In the genomic region with DNA sequence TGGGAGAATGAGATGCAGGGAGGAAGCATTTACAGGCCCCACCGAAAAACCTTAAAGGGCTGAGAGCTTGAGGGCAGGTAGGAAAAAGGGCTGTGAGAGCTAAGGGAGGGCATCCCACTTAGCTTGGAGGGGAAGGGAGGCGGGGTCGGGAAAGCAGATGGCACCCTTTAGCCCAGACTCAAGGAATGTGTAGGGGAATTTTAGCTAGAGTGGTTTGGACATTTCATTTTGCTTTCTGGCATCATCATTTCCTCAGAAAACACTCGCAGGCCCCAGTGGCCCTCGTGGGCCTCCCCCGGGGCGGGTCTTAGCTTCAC, we compare ENCODE assay signal across 8 cellular contexts. TPM values are rescaled to one million over a fixed set of nuclear protein-coding genes. Genes with fewer than 3 reads are reported as not detected.
DNase-seq lines count a peak whose midpoint lies in the region; ATAC-seq and TF ChIP-seq lines count a peak whose summit lies in the region.

No MANE protein-coding gene starts in this region.

- H3K9me2 ChIP-seq in SK-N-SH: no peaks in the 10 kb centered on the region

- peak overlapping the region; percentile 99 for H3K27ac Mint-ChIP-seq in activated CD4-positive, alpha-beta memory T cell treated with anti-CD3 and anti-CD28 coated beads for 36 hours
- peak overlapping the region; percentile 97 to 100 (median 99) for H3K27ac Mint-ChIP-seq in immature natural killer cell

- no peaks in the 10 kb centered on the region; the same call in 1 of the 2 replicates for H4K20me1 ChIP-seq in SK-N-SH (ENCODE audit: insufficient read depth)

- POLR2A ChIA-PET in SK-N-SH (lab: Yijun Ruan, JAX): interaction anchor here (0.8 to 2.7 kb wide), 5 partner anchors 13 to 219 kb away, joined by 3 to 12 read pairs (median 7); partner anchors contain the start of genes PGAP2 and RHOG
- POLR2A ChIA-PET in activated CD4-positive, alpha-beta memory T cell treated with anti-CD3 and anti-CD28 coated beads for 36 hours (lab: Charles Lee): interaction anchor here (0.5 to 4.2 kb wide), 28 partner anchors 8 to 241 kb away, joined by 3 to 124 read pairs (median 5); partner anchors contain the start of genes NUP98 and RHOG

- H3K4me1 ChIP-seq in SK-N-SH (ENCODE audit: control insufficient read depth in 1 of 2, insufficient read depth in 2 of 2, low read depth in 1 of 2, low read length in 1 of 2) (peaks cover 23 to 27% of the 10 kb centered on the region in 2 experiments; a peak in 3 of 4 replicates), subcutaneous abdominal adipose tissue (ENCODE audit: control insufficient read depth in 5 of 5, insufficient read depth in 5 of 5, low read length in 5 of 5) (peaks cover 22 to 51% (median 48%) of the 10 kb centered on the region in 5 donors)

- H3K36me3 ChIP-seq in SK-N-SH (replicated peaks in 1 of 2; ENCODE audit: control insufficient read depth in 1 of 2, insufficient read depth in 2 of 2, low read length in 1 of 2) (no peaks in the 10 kb centered on the region), subcutaneous abdominal adipose tissue (ENCODE audit: control insufficient read depth in 5 of 5, insufficient read depth in 5 of 5, low read length in 5 of 5) (no peaks in the 10 kb centered on the region)

- CTCF ChIA-PET in SK-N-SH (lab: Yijun Ruan, JAX): interaction anchor here (0.6 to 18.6 kb wide), 55 partner anchors 11 to 333 kb away, joined by 3 to 636 read pairs (median 7); partner anchors contain the start of genes PGAP2 and RHOG
- CTCF ChIA-PET in activated CD4-positive, alpha-beta memory T cell treated with anti-CD3 and anti-CD28 coated beads for 36 hours (lab: Charles Lee): interaction anchor here (0.6 to 23.7 kb wide), 67 partner anchors 9 to 262 kb away, joined by 3 to 756 read pairs (median 7); partner anchors contain the start of genes NUP98, RHOG and RRM1

- intact Hi-C loops in activated CD4-positive, alpha-beta memory T cell treated with anti-CD3 and anti-CD28 coated beads for 36 hours (cut with micrococcal nuclease): loop anchor here (1.0 to 2.0 kb wide), 10 partner anchors 13 to 240 kb away; partner anchors contain the start of gene RRM1

- H3F3A ChIP-seq in SK-N-SH (replicated peaks; ENCODE audit: insufficient read depth): no peaks in the 10 kb centered on the region

- WGBS in SK-N-SH (ENCODE audit: low lambda C conversion rate): 21% methylated on average over 7 of the region's 7 CpGs

- H3K27me3 Mint-ChIP-seq in activated CD4-positive, alpha-beta memory T cell treated with anti-CD3 and anti-CD28 coated beads for 36 hours: no peaks in the 10 kb centered on the region
- peaks cover 7 to 20% (median 13%) of the 10 kb centered on the region in 3 donors for H3K27me3 Mint-ChIP-seq in immature natural killer cell (ENCODE audit: low read depth in 3 of 3)

- peaks cover 38% of the 10 kb centered on the region for H3K79me2 ChIP-seq in SK-N-SH (ENCODE audit: insufficient read depth)

- no peak for DNase-seq in SK-N-SH
- DNase-seq in activated CD4-positive, alpha-beta memory T cell treated with anti-CD3 and anti-CD28 coated beads for 36 hours: no peak
- DNase-seq in immature natural killer cell: no peak
- DNase-seq in ACHN: no peak
- no peak for DNase-seq in effector CD4-positive, alpha-beta T cell

- H3K4me1 Mint-ChIP-seq in activated CD4-positive, alpha-beta memory T cell treated with anti-CD3 and anti-CD28 coated beads for 36 hours (ENCODE audit: low read depth): peaks cover 48% of the 10 kb centered on the region
- peaks cover 61 to 62% of the 10 kb centered on the region in 2 donors for H3K4me1 Mint-ChIP-seq in immature natural killer cell

- peak overlapping the region; percentile 88 for H3K4me2 ChIP-seq in SK-N-SH

- peak overlapping the region; percentile 85 for H3K4me3 Mint-ChIP-seq in activated CD4-positive, alpha-beta memory T cell treated with anti-CD3 and anti-CD28 coated beads for 36 hours
- peak overlapping the region; percentile 88 to 96 (median 91) for H3K4me3 Mint-ChIP-seq in immature natural killer cell

- in situ Hi-C loops in ACHN (cut with HindIII; ENCODE audit: low pct_ligation_motif_present, low pct_unique_long_range_greater_than_20kb, low sequenced_read_pairs): loop anchor here (10.0 to 25.0 kb wide), 2 partner anchors 108 to 200 kb away; no protein-coding TSS in a partner anchor

- peak overlapping the region in 1 of 2 experiments; percentile 40; a peak in 1 of 4 replicates for H3K27ac ChIP-seq in SK-N-SH (ENCODE audit: low read depth in 2 of 2, low read length in 1 of 2)
- peak overlapping the region; percentile 99 for H3K27ac ChIP-seq in subcutaneous abdominal adipose tissue (ENCODE audit: low read depth, low read length)

- H3K9me3 Mint-ChIP-seq in activated CD4-positive, alpha-beta memory T cell treated with anti-CD3 and anti-CD28 coated beads for 36 hours: no peaks in the 10 kb centered on the region
- H3K9me3 Mint-ChIP-seq in immature natural killer cell: no peaks in the 10 kb centered on the region

- peak overlapping the region; percentile 61; the same call in 1 of the 2 replicates for H2AFZ ChIP-seq in SK-N-SH (ENCODE audit: low read depth)

- no peak for TF ChIP-seq CTCF in SK-N-SH (IDR thresholded peaks at IDR 0.05)

- TF ChIP-seq RAD21 in SK-N-SH (IDR thresholded peaks at IDR 0.05; ENCODE audit: low read length): no peak

- TF ChIP-seq EP300 in SK-N-SH (IDR thresholded peaks at IDR 0.05; ENCODE audit: borderline replicate concordance in 1 of 2, low read depth in 1 of 2, low read length in 1 of 2): no peak

- ATAC-seq in SK-N-SH treated with all-trans-retinoic acid at 6 μM for 48 hours (no peak), HG02885 (IDR thresholded peaks at IDR 0.05; ENCODE audit: poor library complexity, unreplicated experiment) (no peak)

- H3K36me3 Mint-ChIP-seq in activated CD4-positive, alpha-beta memory T cell treated with anti-CD3 and anti-CD28 coated beads for 36 hours: peaks cover 4% of the 10 kb centered on the region
- no peaks in the 10 kb centered on the region for H3K36me3 Mint-ChIP-seq in immature natural killer cell

- H3K9ac ChIP-seq in SK-N-SH: no peak overlapping the region
- peak overlapping the region; percentile 35 to 100 (median 93) for H3K9ac ChIP-seq in subcutaneous abdominal adipose tissue (ENCODE audit: low read length in 5 of 5)

- H3K27me3 ChIP-seq in SK-N-SH (ENCODE audit: insufficient read depth) (no peaks in the 10 kb centered on the region), subcutaneous abdominal adipose tissue (ENCODE audit: control insufficient read depth in 5 of 5, insufficient read depth in 4 of 5, low read length in 5 of 5) (peaks cover 0 to 4% (median 0%) of the 10 kb centered on the region in 5 donors)

- H3K4me3 ChIP-seq in SK-N-SH (ENCODE audit: low read depth in 2 of 2, low read length in 1 of 2) (peak overlapping the region in 1 of 2 experiments; percentile 87; a peak in 1 of 4 replicates), subcutaneous abdominal adipose tissue (ENCODE audit: low read depth in 1 of 5, low read length in 5 of 5) (peak overlapping the region in 4 of 5 donors; percentile 65 to 90 (median 85))

- H3K9me3 ChIP-seq in SK-N-SH (no peaks in the 10 kb centered on the region), subcutaneous abdominal adipose tissue (ENCODE audit: control insufficient read depth in 5 of 5, low read length in 5 of 5) (no peaks in the 10 kb centered on the region)

TF ChIP-seq in SK-N-SH, 30 proteins besides CTCF, POLR2A, EP300 and RAD21 (continues in another document):
- TF ChIP-seq NFIC (IDR thresholded peaks at IDR 0.05; ENCODE audit: borderline replicate concordance): no peak
- TF ChIP-seq, protein P1, sequence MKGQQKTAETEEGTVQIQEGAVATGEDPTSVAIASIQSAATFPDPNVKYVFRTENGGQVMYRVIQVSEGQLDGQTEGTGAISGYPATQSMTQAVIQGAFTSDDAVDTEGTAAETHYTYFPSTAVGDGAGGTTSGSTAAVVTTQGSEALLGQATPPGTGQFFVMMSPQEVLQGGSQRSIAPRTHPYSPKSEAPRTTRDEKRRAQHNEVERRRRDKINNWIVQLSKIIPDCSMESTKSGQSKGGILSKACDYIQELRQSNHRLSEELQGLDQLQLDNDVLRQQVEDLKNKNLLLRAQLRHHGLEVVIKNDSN (IDR thresholded peaks at IDR 0.05; ENCODE audit: borderline replicate concordance, low read depth): no peak
- TF ChIP-seq FOSL2 (IDR thresholded peaks at IDR 0.05; ENCODE audit: borderline replicate concordance, low read depth): no peak

RNA-seq across cellular contexts. Expression of gene STIM1, which starts 0.8 kb away (rescaled TPM):
- 21.8 and 29.5 TPM in 2 replicates for polyA plus RNA-seq in SK-N-SH (2012; rRNA removed)
- 21.3 and 29.7 TPM in 2 replicates for polyA plus RNA-seq in SK-N-SH (2012; cell fraction: cytosol; rRNA removed)
- 32.6 and 41.8 TPM in 2 replicates for polyA plus RNA-seq in SK-N-SH (2012; cell fraction: nucleus; rRNA removed)
- total RNA-seq in activated CD4-positive, alpha-beta memory T cell treated with anti-CD3 and anti-CD28 coated beads for 36 hours: 10 to 100 TPM; 55.9 to 61.1 TPM
- polyA plus RNA-seq in immature natural killer cell: 10 to 100 TPM; 28.7 to 53.1 (median 45.5) TPM

RNA-seq across cellular contexts. Expression of gene RHOG, which starts 13.9 kb away (rescaled TPM):
- polyA plus RNA-seq in SK-N-SH (2012; rRNA removed) (61.0 and 73.7 TPM in 2 replicates), immature natural killer cell (100 to 1,000 TPM; 167 to 292 (median 199) TPM)
- 38.0 and 64.2 TPM in 2 replicates for polyA plus RNA-seq in SK-N-SH (2012; cell fraction: cytosol; rRNA removed)
- polyA plus RNA-seq in SK-N-SH (2012; cell fraction: nucleus; rRNA removed): 27.9 and 34.4 TPM in 2 replicates
- total RNA-seq in activated CD4-positive, alpha-beta memory T cell treated with anti-CD3 and anti-CD28 coated beads for 36 hours: 100 to 1,000 TPM; 181 to 186 TPM

RNA-seq across cellular contexts. Expression of gene PGAP2, which starts 46.3 kb away (rescaled TPM):
- polyA plus RNA-seq in SK-N-SH (2012; rRNA removed) (41.3 and 44.1 TPM in 2 replicates), immature natural killer cell (10 to 100 TPM in 2 of 3 donors, not detected in 1; 10.7 to 16.1 TPM)
- 23.0 and 29.7 TPM in 2 replicates for polyA plus RNA-seq in SK-N-SH (2012; cell fraction: cytosol; rRNA removed)
- polyA plus RNA-seq in SK-N-SH (2012; cell fraction: nucleus; rRNA removed): 112 and 127 TPM in 2 replicates
- total RNA-seq in activated CD4-positive, alpha-beta memory T cell treated with anti-CD3 and anti-CD28 coated beads for 36 hours: 10 to 100 TPM; 27.4 to 30.2 TPM

RNA-seq across cellular contexts. Expression of gene NUP98, which starts 57.3 kb away (rescaled TPM):
- polyA plus RNA-seq in SK-N-SH (2012; rRNA removed) (56.4 and 75.6 TPM in 2 replicates), immature natural killer cell (10 to 100 TPM; 16.2 to 38.1 (median 20.5) TPM)
- polyA plus RNA-seq in SK-N-SH (2012; cell fraction: cytosol; rRNA removed): 37.1 and 49.1 TPM in 2 replicates
- 137 and 139 TPM in 2 replicates for polyA plus RNA-seq in SK-N-SH (2012; cell fraction: nucleus; rRNA removed)
- 100 to 1,000 TPM in 1 of 2 experiments, 10 to 100 TPM in 1; 90.6 to 104 TPM for total RNA-seq in activated CD4-positive, alpha-beta memory T cell treated with anti-CD3 and anti-CD28 coated beads for 36 hours
